Comparison of ENCODE assay signal across 8 cellular contexts in genomic region chr19:38692458-38693379, GRCh38. TPM values are rescaled to one million over a fixed set of nuclear protein-coding genes. Genes with fewer than 3 reads are reported as not detected.
DNase-seq lines count a peak whose midpoint lies in the region; TF ChIP-seq lines count a peak whose summit lies in the region.
"Had no signal": no experiment of that assay in that cellular context is flagged by ENCODE, and none has a peak within 500 bp of the region (broad histone marks: within the 10 kb centered on the region; RNA-seq: fewer than 3 reads in every experiment).

No MANE protein-coding gene starts in this region.

- H4K8ac ChIP-seq in mesendoderm (ENCODE audit: low read depth, low read length), result no peak overlapping the region

- no peak overlapping the region for H2AFZ ChIP-seq in OCI-LY1 (ENCODE audit: low read length)

- intact Hi-C loops in colonic mucosa (cut with DNase I), result no loop called here
- intact Hi-C loops in transverse colon (cut with DNase I; ENCODE audit: low total_unique reads), result no loop called here

- no peak overlapping the region for H4K5ac ChIP-seq in mesendoderm (ENCODE audit: low read length)

- no peak for TF ChIP-seq POLR2A in transverse colon (IDR thresholded peaks at IDR 0.05)

- no peaks in the 10 kb centered on the region for H4K20me1 ChIP-seq in OCI-LY1 (ENCODE audit: insufficient read depth, low read length)

- H3K9ac ChIP-seq in OCI-LY1 (ENCODE audit: low read length), result peak overlapping the region; percentile 6; the same call in 1 of the 2 replicates
- H3K9ac ChIP-seq in colonic mucosa (ENCODE audit: low read depth in 2 of 2, low read length in 2 of 2), result peak overlapping the region; percentile 36 to 67
- H3K9ac ChIP-seq in mesendoderm (ENCODE audit: low read length), result peak overlapping the region; percentile 24

- no peaks in the 10 kb centered on the region for H3K9me2 ChIP-seq in OCI-LY1 (ENCODE audit: low read depth, low read length)

- no peak overlapping the region for H2AK5ac ChIP-seq in mesendoderm (ENCODE audit: low read length)

- H3K4me2 ChIP-seq in OCI-LY1 (ENCODE audit: low read length) (peak overlapping the region; percentile 32; the same call in 1 of the 2 replicates), mesendoderm (ENCODE audit: low read length) (no peak overlapping the region)

- no peaks in the 10 kb centered on the region for H3K27me3 ChIP-seq in OCI-LY1 (ENCODE audit: insufficient read depth, low read length)
- H3K27me3 ChIP-seq in colonic mucosa, result no peaks in the 10 kb centered on the region
- no peaks in the 10 kb centered on the region for H3K27me3 ChIP-seq in mesendoderm (ENCODE audit: insufficient read depth, low read length, poor library complexity)
- H3K27me3 ChIP-seq in transverse colon, result no peaks in the 10 kb centered on the region

- no peak overlapping the region for H2BK5ac ChIP-seq in mesendoderm (ENCODE audit: low read length)

- peaks cover 38% of the 10 kb centered on the region for H3K4me1 ChIP-seq in OCI-LY1 (ENCODE audit: insufficient read depth, low read length, severe bottlenecking)
- peaks cover 20% of the 10 kb centered on the region for H3K4me1 ChIP-seq in colonic mucosa
- peaks cover 4% of the 10 kb centered on the region for H3K4me1 ChIP-seq in mesendoderm (ENCODE audit: control insufficient read depth, low read depth, low read length)
- H3K4me1 ChIP-seq in transverse colon, result peaks cover 53 to 91% (median 80%) of the 10 kb centered on the region in 4 donors

- TF ChIP-seq CTCF in OCI-LY1 (IDR thresholded peaks at IDR 0.05; ENCODE audit: low read length) (no peak), colonic mucosa (IDR thresholded peaks at IDR 0.05) (no peak), transverse colon (IDR thresholded peaks at IDR 0.05) (no peak)

- H3K79me2 ChIP-seq in OCI-LY1 (ENCODE audit: insufficient read depth, low read length), result 0 out of 2 replicates have a peak, but pooled peaks cover 1% of the 10 kb centered on the region
- H3K79me2 ChIP-seq in mesendoderm (ENCODE audit: control insufficient read depth, insufficient read depth, low read length), result peaks cover 77% of the 10 kb centered on the region

- H3K4ac ChIP-seq in mesendoderm (ENCODE audit: low read depth, low read length), result no peak overlapping the region

- peak overlapping the region; percentile 58 for H3K27ac ChIP-seq in OCI-LY1 (ENCODE audit: low read depth, low read length, poor library complexity, severe bottlenecking)
- peak overlapping the region; percentile 70 for H3K27ac ChIP-seq in colonic mucosa
- H3K27ac ChIP-seq in mesendoderm (ENCODE audit: low read depth, low read length), result peak overlapping the region; percentile 62
- H3K27ac ChIP-seq in transverse colon, result peak overlapping the region; percentile 87 to 94 (median 92)

- no peaks in the 10 kb centered on the region for H3F3A ChIP-seq in OCI-LY1 (ENCODE audit: insufficient read depth, low read length)

- peak overlapping the region; percentile 63 for H3K56ac ChIP-seq in mesendoderm (ENCODE audit: low read length)

- no peaks in the 10 kb centered on the region for H3K9me3 ChIP-seq in OCI-LY1 (ENCODE audit: low read length)
- no peaks in the 10 kb centered on the region for H3K9me3 ChIP-seq in colonic mucosa
- no peaks in the 10 kb centered on the region for H3K9me3 ChIP-seq in transverse colon
- H3K9me3 ChIP-seq: mucosa of descending colon had no signal

- WGBS in mesendoderm (ENCODE audit: extremely low coverage, insufficient coverage, low lambda C conversion rate), result no CpG with 5 or more reads among the region's 25 CpGs
- WGBS in transverse colon (ENCODE audit: low coverage in 1 of 2), 2 donors, result 68 to 70% methylated on average over 4 to 25 of the region's 25 CpGs

- no peak overlapping the region for H3K4me3 ChIP-seq in OCI-LY1 (ENCODE audit: low read depth, low read length, poor library complexity, severe bottlenecking)
- H3K4me3 ChIP-seq in colonic mucosa, result no peak overlapping the region
- H3K4me3 ChIP-seq in mesendoderm (ENCODE audit: low read length), result no peak overlapping the region
- no peak overlapping the region for H3K4me3 ChIP-seq in transverse colon
- H3K4me3 ChIP-seq: mucosa of descending colon had no signal

- H3K79me1 ChIP-seq in mesendoderm (ENCODE audit: low read length), result peaks cover 17% of the 10 kb centered on the region

- peak overlapping the region; percentile 48 for H3K23ac ChIP-seq in mesendoderm (ENCODE audit: low read length)

- peaks cover 1% of the 10 kb centered on the region; the same call in 1 of the 2 replicates for H3K36me3 ChIP-seq in OCI-LY1 (ENCODE audit: insufficient read depth, low read length)
- H3K36me3 ChIP-seq in colonic mucosa, result no peaks in the 10 kb centered on the region
- no peaks in the 10 kb centered on the region for H3K36me3 ChIP-seq in mesendoderm (ENCODE audit: control insufficient read depth, insufficient read depth, low read length)
- no peaks in the 10 kb centered on the region for H3K36me3 ChIP-seq in transverse colon

- in situ Hi-C loops in transverse colon (cut with MboI; ENCODE audit: low pct_ligation_motif_present in 1 of 4, low pct_unique_long_range_greater_than_20kb in 1 of 4, low sequenced_read_pairs in 3 of 4), result no loop called here

- H2BK15ac ChIP-seq in mesendoderm (replicated peaks; ENCODE audit: low read depth), result no peak overlapping the region

- DNase-seq in colonic mucosa (no peak), mesendoderm (no peak), transverse colon (no peak), HK-2 (ENCODE audit: unreplicated experiment) (no peak), DMS114 treated with DMSO at 0.1 percent for 48 hours (lab: John Stamatoyannopoulos, UW; ENCODE audit: unreplicated experiment) (no peak)
- DNase-seq in activated CD8-positive, alpha-beta memory T cell treated with anti-CD3 and anti-CD28 coated beads, Interleukin-2, amount 50 U/mL, for 48 hours, result no peak

- no peak overlapping the region for H3K18ac ChIP-seq in mesendoderm (ENCODE audit: low read length)

- TF ChIP-seq EP300 in transverse colon (IDR thresholded peaks at IDR 0.05; ENCODE audit: low read depth), result no peak

- no peak overlapping the region for H2BK120ac ChIP-seq in mesendoderm (ENCODE audit: low read depth, low read length)

RNA-seq across cellular contexts. Expression of gene ACTN4, which starts 45.3 kb away (rescaled TPM):
- total RNA-seq in colonic mucosa (1,000 to 10,000 TPM; 1,019 to 1,060 TPM), transverse colon (1,000 to 10,000 TPM in 1 of 4 donors, 100 to 1,000 TPM in 3; 458 to 1,080 (median 723) TPM)
- polyA plus RNA-seq in mesendoderm (2013, experiment 1 of 2), result 294 TPM
- 302 TPM for polyA plus RNA-seq in mesendoderm (2013, experiment 2 of 2)

RNA-seq across cellular contexts. Expression of gene CAPN12, which starts 51.6 kb away (rescaled TPM):
- total RNA-seq in colonic mucosa, result 1 to 10 TPM; 5.2 to 5.7 TPM
- polyA plus RNA-seq in mesendoderm (2013, experiment 1 of 2), result 6.6 TPM
- 6.5 TPM for polyA plus RNA-seq in mesendoderm (2013, experiment 2 of 2)
- total RNA-seq in transverse colon, result 10 to 100 TPM in 2 of 4 donors, 1 to 10 TPM in 1, not detected in 1; 2.6 to 44.8 (median 14.4) TPM
